Comparison of ENCODE assay signal across 28 cellular contexts in genomic region chr7:117603627-117604026, GRCh38.
"Had no signal": no experiment of that assay in that cellular context is flagged by ENCODE, and none has a peak within 500 bp of the region (broad histone marks: within the 10 kb centered on the region; RNA-seq: fewer than 3 reads in every experiment).

No MANE protein-coding gene starts in this region.

- H3K4me1 ChIP-seq: left lung, lower lobe of right lung, prostate gland, testis, thyroid gland, upper lobe of left lung, vagina had no signal

- H3K27me3 ChIP-seq: left lung, pancreas, stomach, testis, thyroid gland, transverse colon, upper lobe of left lung, vagina had no signal

- H3K4me3 ChIP-seq: left lung, lower lobe of right lung, pancreas, prostate gland, skin epidermis, stomach, testis, thyroid gland, transverse colon, upper lobe of left lung, vagina had no signal

- H3K27ac ChIP-seq: left lung, lower lobe of right lung, pancreas, prostate gland, skin epidermis, stomach, testis, thyroid gland, transverse colon, upper lobe of left lung, vagina had no signal

- DNase-seq: immature natural killer cell; kidney; left colon; left lung; lower lobe of right lung; mammary epithelial cell; mesenchymal stem cell; naive thymus-derived CD8-positive, alpha-beta T cell; nucleus accumbens; pancreas; posterior cingulate gyrus; retina; right cardiac atrium; stimulated activated CD4-positive, alpha-beta T cell treated with anti-CD3 and anti-CD28 coated beads, Interleukin-12 subunit alpha, Interleukin-12 subunit beta, amount 100 ng/mL, for 4 hours; stimulated activated CD4-positive, alpha-beta T cell treated with anti-CD3 and anti-CD28 coated beads, Interleukin-15, amount 100 ng/mL, for 24 hours; stimulated activated CD4-positive, alpha-beta T cell treated with anti-CD3 and anti-CD28 coated beads, Interleukin-2, amount 100 ng/mL, for 24 hours; stimulated activated CD4-positive, alpha-beta T cell treated with anti-CD3 and anti-CD28 coated beads, Interleukin-4, amount 100 ng/mL, for 1 hour; stimulated activated naive B cell treated with anti-CD40 and anti-IgM and Interleukin-4, amounts not matched to agents 10 μg/mL and 1 μg/mL and 100 μg/mL, for 72 hours; stimulated activated naive CD8-positive, alpha-beta T cell treated with anti-CD3 and anti-CD28 coated beads, Interleukin-15, Interleukin-2, amounts not matched to agents 100 U/mL and 50 U/mL, for 24 hours; stomach; testis; thyroid gland; transverse colon; upper lobe of left lung had no signal

- H3K9me3 ChIP-seq: left lung, lower lobe of right lung, pancreas, prostate gland, stomach, testis, thyroid gland, transverse colon, upper lobe of left lung, vagina had no signal

- H3K36me3 ChIP-seq: left lung, lower lobe of right lung, prostate gland, stomach, thyroid gland, transverse colon, upper lobe of left lung, vagina had no signal

- ATAC-seq: left colon; left lung; lower lobe of right lung; naive thymus-derived CD8-positive, alpha-beta T cell; pancreas; right cardiac atrium; sciatic nerve; stimulated activated naive B cell treated with anti-CD40 and anti-IgM and Interleukin-4, amounts not matched to agents 10 μg/mL and 1 μg/mL and 100 μg/mL, for 72 hours; stimulated activated naive CD8-positive, alpha-beta T cell treated with anti-CD3 and anti-CD28 coated beads, Interleukin-15, Interleukin-2, amounts not matched to agents 100 U/mL and 50 U/mL, for 24 hours had no signal
